Comparison of ENCODE assay signal across 9 cellular contexts in the genomic region with DNA sequence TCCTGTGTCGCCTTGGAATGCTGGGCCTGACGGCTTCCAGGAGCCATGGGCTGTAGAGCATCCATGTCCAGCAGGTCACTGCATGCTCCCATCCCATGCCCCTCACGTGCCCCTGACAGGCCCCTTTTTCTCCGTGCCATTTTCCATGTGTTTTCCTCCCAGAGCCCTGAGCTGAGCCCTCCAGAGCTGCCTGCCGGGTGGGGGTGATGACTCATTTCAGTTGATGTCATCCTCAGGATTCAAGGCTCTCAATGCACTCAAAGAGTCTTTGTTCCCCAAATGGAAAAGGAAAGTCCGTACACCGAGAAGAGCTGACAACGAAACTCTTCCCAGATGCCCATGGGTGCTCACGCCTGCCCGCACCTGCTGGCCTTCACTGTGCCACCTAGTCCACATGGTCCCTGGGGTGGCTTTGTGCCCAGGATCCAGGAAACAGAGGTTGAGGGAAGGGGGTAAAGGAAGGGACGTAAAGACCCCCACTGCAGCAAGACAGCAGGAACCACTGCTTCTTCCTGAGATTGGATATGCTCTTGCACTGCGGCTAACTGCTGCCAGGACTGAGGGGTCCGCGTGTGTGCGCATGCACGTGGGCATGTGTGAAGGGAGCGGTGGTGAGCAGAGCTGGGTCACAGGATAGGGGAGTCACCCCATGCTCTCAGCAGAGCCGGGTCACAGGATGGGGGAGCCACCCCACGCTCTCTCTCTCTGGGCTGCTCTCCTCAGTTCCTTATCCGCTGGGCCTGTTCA. TPM values are rescaled to one million over a fixed set of nuclear protein-coding genes. Genes with fewer than 3 reads are reported as not detected.
DNase-seq lines count a peak whose midpoint lies in the region; ATAC-seq and TF ChIP-seq lines count a peak whose summit lies in the region.
"Had no signal": no experiment of that assay in that cellular context is flagged by ENCODE, and none has a peak within 500 bp of the region (broad histone marks: within the 10 kb centered on the region; RNA-seq: fewer than 3 reads in every experiment).

No MANE protein-coding gene starts in this region.

- no peaks in the 10 kb centered on the region for H3K9me3 ChIP-seq in upper lobe of left lung
- H3K9me3 ChIP-seq: A549 had no signal

- H3K4me3 ChIP-seq in cardiac fibroblast (replicated peaks in 1 of 2; ENCODE audit: low read depth in 2 of 2, low read length in 2 of 2) (peak overlapping the region in 1 of 2 donors; percentile 8), upper lobe of left lung (no peak overlapping the region)
- H3K4me3 ChIP-seq: A549 had no signal

- no peak for TF ChIP-seq EP300 in upper lobe of left lung (IDR thresholded peaks at IDR 0.05)

- TF ChIP-seq CTCF in cardiac fibroblast (IDR thresholded peaks at IDR 0.05; ENCODE audit: low read depth, low read length) (no peak), upper lobe of left lung (IDR thresholded peaks at IDR 0.05) (no peak)

- H3K4me1 ChIP-seq in upper lobe of left lung, result peaks cover 4 to 11% (median 7%) of the 10 kb centered on the region in 4 donors

- ATAC-seq in upper lobe of left lung (ENCODE audit: low FRiP score in 2 of 2), result peak; percentile 3 to 52
- no peak for ATAC-seq in GM19395 (IDR thresholded peaks at IDR 0.05; ENCODE audit: unreplicated experiment)
- no peak for ATAC-seq in HG03439 (IDR thresholded peaks at IDR 0.05; ENCODE audit: unreplicated experiment)
- ATAC-seq: A549 had no signal

- TF ChIP-seq POLR2A in upper lobe of left lung (IDR thresholded peaks at IDR 0.05), result no peak

- WGBS in upper lobe of left lung, 2 donors, result 89 to 90% methylated on average over 19 to 20 of the region's 20 CpGs

- no peaks in the 10 kb centered on the region for H3K36me3 ChIP-seq in upper lobe of left lung

- no peak overlapping the region for H3K27ac ChIP-seq in upper lobe of left lung
- H3K27ac ChIP-seq: A549 had no signal

- DNase-seq in NCI-H2227 (lab: John Stamatoyannopoulos, UW; ENCODE audit: unreplicated experiment), result peak; percentile 0
- DNase-seq in NCI-H2227 treated with DMSO at 0.1 percent for 48 hours (lab: John Stamatoyannopoulos, UW), result no peak
- DNase-seq in cardiac fibroblast (ENCODE audit: low read depth in 2 of 2), result peak; percentile 59 to 69
- peak; percentile 44 for DNase-seq in iPS-NIHi11 (ENCODE audit: low spot score)
- no peak for DNase-seq in upper lobe of left lung
- no peak for DNase-seq in mucosa of gallbladder (ENCODE audit: low spot score)

- H3K27me3 ChIP-seq in upper lobe of left lung, result no peaks in the 10 kb centered on the region

RNA-seq across cellular contexts. Expression of a gene that starts 27.6 kb away (rescaled TPM):
- 10 to 100 TPM in 1 of 6 donors, 1 to 10 TPM in 5; 1.0 to 17.9 (median 2.7) TPM for total RNA-seq in upper lobe of left lung
- total RNA-seq in mucosa of gallbladder, result 46.2 TPM

Comparison
In these comparisons a context has a peak if more than half of its experiments do, and no peak if none do; other contexts are left out.
1. DNase-seq: peak in NCI-H2227 (single experiment), cardiac fibroblast (2 of 2) and iPS-NIHi11 (single experiment); none in NCI-H2227 treated with DMSO at 0.1 percent for 48 hours (single experiment), upper lobe of left lung (0 of 2) and mucosa of gallbladder (single experiment).
2. ATAC-seq: peak in upper lobe of left lung (2 of 2); none in GM19395 (single experiment) and HG03439 (single experiment).